Comparison of ENCODE assay signal across 15 cellular contexts in genomic region chr2:66024396-66024795, GRCh38.
A peak's percentile ranks its signal among the peaks of the same experiment; 100 is the strongest.
DNase-seq lines count a peak whose midpoint lies in the region; ATAC-seq and TF ChIP-seq lines count a peak whose summit lies in the region.
"Had no signal": no experiment of that assay in that cellular context is flagged by ENCODE, and none has a peak within 500 bp of the region (broad histone marks: within the 10 kb centered on the region; RNA-seq: fewer than 3 reads in every experiment).

No MANE protein-coding gene starts in this region.

- peak; percentile 94 for ATAC-seq in esophagus mucosa
- ATAC-seq in GM21723 (IDR thresholded peaks at IDR 0.05; ENCODE audit: unreplicated experiment): no peak
- ATAC-seq in HG03565 (IDR thresholded peaks at IDR 0.05; ENCODE audit: unreplicated experiment): no peak
- ATAC-seq: Right ventricle myocardium inferior had no signal

- no peaks in the 10 kb centered on the region for H3K9me3 Mint-ChIP-seq in type B pancreatic cell
- H3K9me3 Mint-ChIP-seq: activated CD4-positive, alpha-beta memory T cell treated with anti-CD3 and anti-CD28 coated beads for 36 hours; activated naive CD4-positive, alpha-beta T cell treated with anti-CD3 and anti-CD28 coated beads, Interleukin-2, amount 10 ng/mL, durations not matched to agents 7 days and 5 days; IgD-negative memory B cell had no signal

- no peaks in the 10 kb centered on the region for H3K36me3 Mint-ChIP-seq in type B pancreatic cell
- H3K36me3 Mint-ChIP-seq: activated CD4-positive, alpha-beta memory T cell treated with anti-CD3 and anti-CD28 coated beads for 36 hours; activated naive CD4-positive, alpha-beta T cell treated with anti-CD3 and anti-CD28 coated beads, Interleukin-2, amount 10 ng/mL, durations not matched to agents 7 days and 5 days; IgD-negative memory B cell had no signal

- H3K27me3 Mint-ChIP-seq in type B pancreatic cell: no peaks in the 10 kb centered on the region
- H3K27me3 Mint-ChIP-seq: activated CD4-positive, alpha-beta memory T cell treated with anti-CD3 and anti-CD28 coated beads for 36 hours; activated naive CD4-positive, alpha-beta T cell treated with anti-CD3 and anti-CD28 coated beads, Interleukin-2, amount 10 ng/mL, durations not matched to agents 7 days and 5 days had no signal

- no peak overlapping the region for H3K27ac Mint-ChIP-seq in type B pancreatic cell
- H3K27ac Mint-ChIP-seq: activated CD4-positive, alpha-beta memory T cell treated with anti-CD3 and anti-CD28 coated beads for 36 hours; activated naive CD4-positive, alpha-beta T cell treated with anti-CD3 and anti-CD28 coated beads, Interleukin-2, amount 10 ng/mL, durations not matched to agents 7 days and 5 days; IgD-negative memory B cell had no signal

- H3K4me3 Mint-ChIP-seq in type B pancreatic cell: peak overlapping the region; percentile 1
- H3K4me3 Mint-ChIP-seq: activated CD4-positive, alpha-beta memory T cell treated with anti-CD3 and anti-CD28 coated beads for 36 hours; activated naive CD4-positive, alpha-beta T cell treated with anti-CD3 and anti-CD28 coated beads, Interleukin-2, amount 10 ng/mL, durations not matched to agents 7 days and 5 days; IgD-negative memory B cell had no signal

- DNase-seq in NCI-H345 (lab: John Stamatoyannopoulos, UW): peak; percentile 20
- no peak for DNase-seq in NCI-H345 treated with DMSO at 0.1 percent for 48 hours (lab: John Stamatoyannopoulos, UW; ENCODE audit: unreplicated experiment)
- peak; percentile 97 for DNase-seq in NCI-H82 (lab: John Stamatoyannopoulos, UW)
- no peak for DNase-seq in type B pancreatic cell (ENCODE audit: extremely low spot score, unreplicated experiment)
- no peak for DNase-seq in 8988T
- DNase-seq: activated CD4-positive, alpha-beta memory T cell treated with anti-CD3 and anti-CD28 coated beads for 36 hours; activated naive CD4-positive, alpha-beta T cell treated with anti-CD3 and anti-CD28 coated beads, Interleukin-2, amount 10 ng/mL, durations not matched to agents 7 days and 5 days; activated T-cell treated with anti-CD3 and anti-CD28 coated beads, Interleukin-2, amount 50 U/mL, for 1 hour; hippocampal formation; midbrain had no signal

- peaks cover 25% of the 10 kb centered on the region for H3K4me1 Mint-ChIP-seq in type B pancreatic cell (ENCODE audit: unreplicated experiment)
- H3K4me1 Mint-ChIP-seq: activated naive CD4-positive, alpha-beta T cell treated with anti-CD3 and anti-CD28 coated beads, Interleukin-2, amount 10 ng/mL, durations not matched to agents 7 days and 5 days; IgD-negative memory B cell had no signal

- no peak for TF ChIP-seq CTCF in type B pancreatic cell (conservative IDR thresholded peaks at IDR 0.05)

Comparison
In these comparisons a context has a peak if more than half of its experiments do, and no peak if none do; other contexts are left out.
1. DNase-seq: peak in NCI-H345 (single experiment) and NCI-H82 (single experiment); none in NCI-H345 treated with DMSO at 0.1 percent for 48 hours (single experiment), type B pancreatic cell (single experiment) and 8988T (single experiment).